Comparison of ENCODE assay signal across 10 cellular contexts in genomic region chr7:22730921-22731654, GRCh38. TPM values are rescaled to one million over a fixed set of nuclear protein-coding genes. Genes with fewer than 3 reads are reported as not detected.
A peak's percentile ranks its signal among the peaks of the same experiment; 100 is the strongest.
DNase-seq lines count a peak whose midpoint lies in the region; ATAC-seq and TF ChIP-seq lines count a peak whose summit lies in the region.
"Had no signal": no experiment of that assay in that cellular context is flagged by ENCODE, and none has a peak within 500 bp of the region (broad histone marks: within the 10 kb centered on the region; RNA-seq: fewer than 3 reads in every experiment).

No MANE protein-coding gene starts in this region.

- no peak for TF ChIP-seq CTCF in RWPE2 (IDR thresholded peaks at IDR 0.05; ENCODE audit: poor library complexity, severe bottlenecking)
- no peak for TF ChIP-seq CTCF in epithelial cell of proximal tubule (conservative IDR thresholded peaks at IDR 0.05; ENCODE audit: low read depth, low read length)
- TF ChIP-seq CTCF in tibial artery (IDR thresholded peaks at IDR 0.05) = no peak
- TF ChIP-seq CTCF in endodermal cell (conservative IDR thresholded peaks at IDR 0.05) = no peak

- intact Hi-C loops in tibial artery (cut with DNase I; ENCODE audit: low total_unique reads) = no loop called here
- intact Hi-C loops in activated T-helper 1 cell treated with anti-CD3 and anti-CD28 coated beads, Interleukin-12 subunit alpha, Interleukin-12 subunit beta, Interleukin-2, Interleukin-4 antibody, amounts not matched to agents 30 ng/mL and 10 ng/mL and 1 ng/mL, durations not matched to agents 14 hours and 24 hours and 36 hours (cut with micrococcal nuclease) = no loop called here

- no peaks in the 10 kb centered on the region for H3K36me3 Mint-ChIP-seq in activated naive CD8-positive, alpha-beta T cell treated with anti-CD3 and anti-CD28 coated beads, Interleukin-2, amount 10 ng/mL, durations not matched to agents 7 days and 5 days
- H3K36me3 Mint-ChIP-seq in activated naive CD8-positive, alpha-beta T cell treated with anti-CD3 and anti-CD28 coated beads for 36 hours = no peaks in the 10 kb centered on the region
- H3K36me3 Mint-ChIP-seq in endodermal cell (ENCODE audit: low read depth) = peaks cover 4% of the 10 kb centered on the region
- no peaks in the 10 kb centered on the region for H3K36me3 Mint-ChIP-seq in activated T-helper 1 cell treated with anti-CD3 and anti-CD28 coated beads, Interleukin-12 subunit alpha, Interleukin-12 subunit beta, Interleukin-2, Interleukin-4 antibody, amounts not matched to agents 30 ng/mL and 10 ng/mL and 1 ng/mL, durations not matched to agents 14 hours and 24 hours and 36 hours (ENCODE audit: low read depth)
- H3K36me3 Mint-ChIP-seq: CD4-positive, CD25-positive, alpha-beta regulatory T cell had no signal

- ATAC-seq in activated naive CD8-positive, alpha-beta T cell treated with anti-CD3 and anti-CD28 coated beads, Interleukin-2, amount 10 ng/mL, durations not matched to agents 7 days and 5 days (ENCODE audit: low read depth) = no peak
- ATAC-seq in RWPE2 (ENCODE audit: low read depth) (peak; percentile 74), HG03520 (IDR thresholded peaks at IDR 0.05; ENCODE audit: unreplicated experiment) (no peak)
- ATAC-seq: heart left ventricle had no signal

- 87 to 97% methylated on average over 3 to 5 of the region's 5 CpGs for WGBS in endodermal cell (ENCODE audit: insufficient coverage in 1 of 2, insufficient read length in 1 of 2), 2 experiments

- peaks cover 35% of the 10 kb centered on the region for H3K4me1 ChIP-seq in RWPE2 (ENCODE audit: insufficient read depth, poor library complexity, severe bottlenecking)
- peaks cover 0 to 16% (median 12%) of the 10 kb centered on the region in 4 donors for H3K4me1 ChIP-seq in tibial artery
- peaks cover 8% of the 10 kb centered on the region for H3K4me1 ChIP-seq in endodermal cell (ENCODE audit: control insufficient read depth, insufficient read depth, low read length)

- no peak overlapping the region for H3K4me3 ChIP-seq in RWPE2 (ENCODE audit: severe bottlenecking)
- H3K4me3 ChIP-seq in epithelial cell of proximal tubule (ENCODE audit: low read depth, low read length) = peak overlapping the region; percentile 0
- H3K4me3 ChIP-seq in tibial artery = peak overlapping the region; percentile 0 to 2
- H3K4me3 ChIP-seq in endodermal cell (ENCODE audit: low read length) = no peak overlapping the region
- H3K4me3 ChIP-seq: heart left ventricle had no signal

- H3K36me3 ChIP-seq in RWPE2 (ENCODE audit: low read depth) (peaks cover 10% of the 10 kb centered on the region), tibial artery (no peaks in the 10 kb centered on the region), endodermal cell (ENCODE audit: control insufficient read depth, insufficient read depth, low read length) (no peaks in the 10 kb centered on the region)

- no peaks in the 10 kb centered on the region for H3K27me3 ChIP-seq in RWPE2 (ENCODE audit: insufficient read depth, poor library complexity, severe bottlenecking)
- H3K27me3 ChIP-seq in tibial artery = no peaks in the 10 kb centered on the region
- H3K27me3 ChIP-seq in endodermal cell (ENCODE audit: control insufficient read depth, insufficient read depth, low read length, poor library complexity, severe bottlenecking) = no peaks in the 10 kb centered on the region
- H3K27me3 ChIP-seq: heart left ventricle had no signal

- POLR2A ChIA-PET in activated naive CD8-positive, alpha-beta T cell treated with anti-CD3 and anti-CD28 coated beads, Interleukin-2, amount 10 ng/mL, durations not matched to agents 7 days and 5 days (lab: Charles Lee) = no interaction called here

- no peak overlapping the region for H3K9ac ChIP-seq in endodermal cell (ENCODE audit: extremely low read depth, low read length, poor library complexity, severe bottlenecking)

- no peaks in the 10 kb centered on the region for H3K9me3 Mint-ChIP-seq in activated naive CD8-positive, alpha-beta T cell treated with anti-CD3 and anti-CD28 coated beads, Interleukin-2, amount 10 ng/mL, durations not matched to agents 7 days and 5 days
- no peaks in the 10 kb centered on the region for H3K9me3 Mint-ChIP-seq in activated naive CD8-positive, alpha-beta T cell treated with anti-CD3 and anti-CD28 coated beads for 36 hours
- no peaks in the 10 kb centered on the region for H3K9me3 Mint-ChIP-seq in endodermal cell
- H3K9me3 Mint-ChIP-seq in activated T-helper 1 cell treated with anti-CD3 and anti-CD28 coated beads, Interleukin-12 subunit alpha, Interleukin-12 subunit beta, Interleukin-2, Interleukin-4 antibody, amounts not matched to agents 30 ng/mL and 10 ng/mL and 1 ng/mL, durations not matched to agents 14 hours and 24 hours and 36 hours = no peaks in the 10 kb centered on the region

- H3K4me3 Mint-ChIP-seq in activated naive CD8-positive, alpha-beta T cell treated with anti-CD3 and anti-CD28 coated beads, Interleukin-2, amount 10 ng/mL, durations not matched to agents 7 days and 5 days = peak overlapping the region; percentile 32
- no peak overlapping the region for H3K4me3 Mint-ChIP-seq in activated naive CD8-positive, alpha-beta T cell treated with anti-CD3 and anti-CD28 coated beads for 36 hours
- H3K4me3 Mint-ChIP-seq in endodermal cell = no peak overlapping the region
- H3K4me3 Mint-ChIP-seq in activated T-helper 1 cell treated with anti-CD3 and anti-CD28 coated beads, Interleukin-12 subunit alpha, Interleukin-12 subunit beta, Interleukin-2, Interleukin-4 antibody, amounts not matched to agents 30 ng/mL and 10 ng/mL and 1 ng/mL, durations not matched to agents 14 hours and 24 hours and 36 hours = no peak overlapping the region
- H3K4me3 Mint-ChIP-seq: CD4-positive, CD25-positive, alpha-beta regulatory T cell had no signal

- H3K27ac ChIP-seq in RWPE2 (ENCODE audit: poor library complexity, severe bottlenecking) = peak overlapping the region; percentile 90
- no peak overlapping the region for H3K27ac ChIP-seq in tibial artery
- no peak overlapping the region for H3K27ac ChIP-seq in endodermal cell (ENCODE audit: low read depth, low read length)

- peaks cover 22% of the 10 kb centered on the region for H3K27me3 Mint-ChIP-seq in activated naive CD8-positive, alpha-beta T cell treated with anti-CD3 and anti-CD28 coated beads, Interleukin-2, amount 10 ng/mL, durations not matched to agents 7 days and 5 days
- H3K27me3 Mint-ChIP-seq in activated naive CD8-positive, alpha-beta T cell treated with anti-CD3 and anti-CD28 coated beads for 36 hours = peaks cover 72% of the 10 kb centered on the region
- no peaks in the 10 kb centered on the region for H3K27me3 Mint-ChIP-seq in endodermal cell (ENCODE audit: insufficient read depth)
- H3K27me3 Mint-ChIP-seq in activated T-helper 1 cell treated with anti-CD3 and anti-CD28 coated beads, Interleukin-12 subunit alpha, Interleukin-12 subunit beta, Interleukin-2, Interleukin-4 antibody, amounts not matched to agents 30 ng/mL and 10 ng/mL and 1 ng/mL, durations not matched to agents 14 hours and 24 hours and 36 hours (ENCODE audit: insufficient read depth) = peaks cover 35% of the 10 kb centered on the region

- peaks cover 34% of the 10 kb centered on the region for H3K4me1 Mint-ChIP-seq in activated naive CD8-positive, alpha-beta T cell treated with anti-CD3 and anti-CD28 coated beads, Interleukin-2, amount 10 ng/mL, durations not matched to agents 7 days and 5 days
- H3K4me1 Mint-ChIP-seq in activated naive CD8-positive, alpha-beta T cell treated with anti-CD3 and anti-CD28 coated beads for 36 hours = peaks cover 27% of the 10 kb centered on the region
- peaks cover 23% of the 10 kb centered on the region for H3K4me1 Mint-ChIP-seq in endodermal cell
- peaks cover 34% of the 10 kb centered on the region for H3K4me1 Mint-ChIP-seq in activated T-helper 1 cell treated with anti-CD3 and anti-CD28 coated beads, Interleukin-12 subunit alpha, Interleukin-12 subunit beta, Interleukin-2, Interleukin-4 antibody, amounts not matched to agents 30 ng/mL and 10 ng/mL and 1 ng/mL, durations not matched to agents 14 hours and 24 hours and 36 hours (ENCODE audit: low read depth)

- H3K27ac Mint-ChIP-seq in activated naive CD8-positive, alpha-beta T cell treated with anti-CD3 and anti-CD28 coated beads, Interleukin-2, amount 10 ng/mL, durations not matched to agents 7 days and 5 days = peak overlapping the region; percentile 18
- no peak overlapping the region for H3K27ac Mint-ChIP-seq in activated naive CD8-positive, alpha-beta T cell treated with anti-CD3 and anti-CD28 coated beads for 36 hours
- no peak overlapping the region for H3K27ac Mint-ChIP-seq in endodermal cell
- H3K27ac Mint-ChIP-seq in activated T-helper 1 cell treated with anti-CD3 and anti-CD28 coated beads, Interleukin-12 subunit alpha, Interleukin-12 subunit beta, Interleukin-2, Interleukin-4 antibody, amounts not matched to agents 30 ng/mL and 10 ng/mL and 1 ng/mL, durations not matched to agents 14 hours and 24 hours and 36 hours = no peak overlapping the region
- H3K27ac Mint-ChIP-seq: CD4-positive, CD25-positive, alpha-beta regulatory T cell had no signal

- H3K9me3 ChIP-seq in RWPE2 (ENCODE audit: severe bottlenecking) = no peaks in the 10 kb centered on the region
- H3K9me3 ChIP-seq in tibial artery = no peaks in the 10 kb centered on the region
- H3K9me3 ChIP-seq in endodermal cell (ENCODE audit: control insufficient read depth, low read length) = no peaks in the 10 kb centered on the region
- H3K9me3 ChIP-seq: heart left ventricle had no signal

- no peak for DNase-seq in activated naive CD8-positive, alpha-beta T cell treated with anti-CD3 and anti-CD28 coated beads, Interleukin-2, amount 10 ng/mL, durations not matched to agents 7 days and 5 days
- no peak for DNase-seq in activated naive CD8-positive, alpha-beta T cell treated with anti-CD3 and anti-CD28 coated beads for 36 hours
- peak; percentile 87 for DNase-seq in RWPE2 (ENCODE audit: low spot score)
- DNase-seq in epithelial cell of proximal tubule (ENCODE audit: low read depth) = peak; percentile 66
- no peak for DNase-seq in tibial artery
- DNase-seq in endodermal cell = no peak
- no peak for DNase-seq in activated T-helper 1 cell treated with anti-CD3 and anti-CD28 coated beads, Interleukin-12 subunit alpha, Interleukin-12 subunit beta, Interleukin-2, Interleukin-4 antibody, amounts not matched to agents 30 ng/mL and 10 ng/mL and 1 ng/mL, durations not matched to agents 14 hours and 24 hours and 36 hours (ENCODE audit: low spot score)
- DNase-seq: CD4-positive, CD25-positive, alpha-beta regulatory T cell; heart left ventricle had no signal

RNA-seq across cellular contexts. Expression of gene IL6, which starts 4.1 kb away (rescaled TPM):
- under 1 TPM; 0.64 to 0.99 TPM for total RNA-seq in activated naive CD8-positive, alpha-beta T cell treated with anti-CD3 and anti-CD28 coated beads, Interleukin-2, amount 10 ng/mL, durations not matched to agents 7 days and 5 days
- total RNA-seq in activated naive CD8-positive, alpha-beta T cell treated with anti-CD3 and anti-CD28 coated beads for 36 hours = under 1 TPM in 1 of 2 experiments, not detected in 1; 0.60 TPM
- total RNA-seq in epithelial cell of proximal tubule (22.4 and 40.4 TPM in 2 replicates), endodermal cell (under 1 TPM; 0.64 to 0.88 TPM)
- not detected for polyA plus RNA-seq in endodermal cell (2013, experiment 1 of 2)
- polyA plus RNA-seq in endodermal cell (2013, experiment 2 of 2) = not detected
- total RNA-seq in activated T-helper 1 cell treated with anti-CD3 and anti-CD28 coated beads, Interleukin-12 subunit alpha, Interleukin-12 subunit beta, Interleukin-2, Interleukin-4 antibody, amounts not matched to agents 30 ng/mL and 10 ng/mL and 1 ng/mL, durations not matched to agents 14 hours and 24 hours and 36 hours = 0.32 and 0.54 TPM in 2 replicates
- total RNA-seq: CD4-positive, CD25-positive, alpha-beta regulatory T cell had no signal
- polyA plus RNA-seq: CD4-positive, CD25-positive, alpha-beta regulatory T cell had no signal

Comparison
In these comparisons a context has a peak if more than half of its experiments do, and no peak if none do; other contexts are left out.
1. DNase-seq: peak in RWPE2 (single experiment) and epithelial cell of proximal tubule (single experiment); none in activated naive CD8-positive, alpha-beta T cell treated with anti-CD3 and anti-CD28 coated beads, Interleukin-2, amount 10 ng/mL, durations not matched to agents 7 days and 5 days (single experiment), activated naive CD8-positive, alpha-beta T cell treated with anti-CD3 and anti-CD28 coated beads for 36 hours (single experiment), tibial artery (0 of 2), endodermal cell (single experiment) and activated T-helper 1 cell treated with anti-CD3 and anti-CD28 coated beads, Interleukin-12 subunit alpha, Interleukin-12 subunit beta, Interleukin-2, Interleukin-4 antibody, amounts not matched to agents 30 ng/mL and 10 ng/mL and 1 ng/mL, durations not matched to agents 14 hours and 24 hours and 36 hours (single experiment).
2. H3K4me3 ChIP-seq: peak in epithelial cell of proximal tubule (single experiment) and tibial artery (2 of 2); none in RWPE2 (single experiment) and endodermal cell (single experiment).
3. RNA of gene IL6, which starts 4.1 kb away (total RNA-seq): 22.4 to 40.4 TPM in epithelial cell of proximal tubule; 0.64 to 0.99 TPM in activated naive CD8-positive, alpha-beta T cell treated with anti-CD3 and anti-CD28 coated beads, Interleukin-2, amount 10 ng/mL, durations not matched to agents 7 days and 5 days, 0.64 to 0.88 TPM in endodermal cell, 0.60 TPM in activated naive CD8-positive, alpha-beta T cell treated with anti-CD3 and anti-CD28 coated beads for 36 hours and 0.32 to 0.54 TPM in activated T-helper 1 cell treated with anti-CD3 and anti-CD28 coated beads, Interleukin-12 subunit alpha, Interleukin-12 subunit beta, Interleukin-2, Interleukin-4 antibody, amounts not matched to agents 30 ng/mL and 10 ng/mL and 1 ng/mL, durations not matched to agents 14 hours and 24 hours and 36 hours; every median in the first group is over 10 times any median in the second.